24 cellular contexts compared by ENCODE assay signal in genomic region chr9:134460904-134461303, GRCh38.
"Had no signal": no experiment of that assay in that cellular context is flagged by ENCODE, and none has a peak within 500 bp of the region (broad histone marks: within the 10 kb centered on the region; RNA-seq: fewer than 3 reads in every experiment).

No MANE protein-coding gene starts in this region.

- H3K27me3 ChIP-seq: ovary, right lobe of liver, tibial nerve, upper lobe of right lung, uterus had no signal

- H3K9me3 ChIP-seq: ovary, psoas muscle, right lobe of liver, thoracic aorta, upper lobe of right lung, uterus had no signal

- ATAC-seq: left lung; naive thymus-derived CD8-positive, alpha-beta T cell; psoas muscle; right lobe of liver; stimulated activated naive B cell treated with anti-CD40 and anti-IgM and Interleukin-4, amounts not matched to agents 10 μg/mL and 1 μg/mL and 100 μg/mL, for 72 hours; upper lobe of right lung had no signal

- H3K4me3 ChIP-seq: coronary artery, esophagus squamous epithelium, left lung, ovary, psoas muscle, right lobe of liver, thoracic aorta, tibial nerve, upper lobe of right lung, uterus had no signal

- H3K27ac ChIP-seq: coronary artery, esophagus squamous epithelium, left lung, ovary, psoas muscle, right lobe of liver, thoracic aorta, tibial nerve, upper lobe of right lung, uterus had no signal

- DNase-seq: dermis blood vessel endothelial cell; effector memory CD4-positive, alpha-beta T cell; erythroblast; esophagus squamous epithelium; head of caudate nucleus; mesendoderm; midbrain; naive thymus-derived CD8-positive, alpha-beta T cell; nephron progenitor cell; occipital lobe; ovary; psoas muscle; retina; right lobe of liver; small intestine; stimulated activated CD4-positive, alpha-beta T cell treated with anti-CD3 and anti-CD28 coated beads, Interleukin-15, amount 100 ng/mL, for 24 hours; stimulated activated CD4-positive, alpha-beta T cell treated with anti-CD3 and anti-CD28 coated beads, Interleukin-2, amount 100 ng/mL, for 48 hours; stimulated activated naive B cell treated with anti-CD40 and anti-IgM and Interleukin-4, amounts not matched to agents 10 μg/mL and 1 μg/mL and 100 μg/mL, for 72 hours; upper lobe of right lung; uterus had no signal

- H3K36me3 ChIP-seq: esophagus squamous epithelium, left lung, ovary, right lobe of liver, thoracic aorta, tibial nerve, upper lobe of right lung, uterus had no signal

- H3K4me1 ChIP-seq: right lobe of liver had no signal
